1 cellular context compared by ENCODE assay signal in the genomic region with DNA sequence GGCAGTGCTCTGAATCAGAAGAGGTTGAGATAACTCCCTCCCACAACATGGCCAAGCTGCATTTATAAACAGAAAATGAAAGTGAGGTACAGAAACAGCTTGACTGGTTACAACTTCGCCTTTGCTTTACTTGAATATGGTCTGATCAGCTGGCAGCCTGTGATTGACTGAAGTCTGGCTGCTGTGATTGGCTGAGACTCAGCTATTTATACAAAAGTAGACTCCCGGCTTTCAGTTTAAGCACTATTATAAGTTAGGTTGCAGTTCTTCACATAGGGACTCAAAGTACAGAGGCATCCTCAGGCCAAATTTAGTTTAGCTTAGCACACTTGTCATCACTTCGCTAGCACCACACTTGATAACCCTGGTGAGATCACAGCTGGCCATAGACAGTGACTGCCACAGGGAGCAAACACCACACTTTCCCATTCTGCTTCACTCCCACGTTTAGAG.
TF ChIP-seq lines count a peak whose summit lies in the region.

No MANE protein-coding gene starts in this region.

TF ChIP-seq in GM23338, 12 proteins besides CTCF, POLR2A, EP300 and RAD21 (continued from another document):
- TF ChIP-seq, protein P1, sequence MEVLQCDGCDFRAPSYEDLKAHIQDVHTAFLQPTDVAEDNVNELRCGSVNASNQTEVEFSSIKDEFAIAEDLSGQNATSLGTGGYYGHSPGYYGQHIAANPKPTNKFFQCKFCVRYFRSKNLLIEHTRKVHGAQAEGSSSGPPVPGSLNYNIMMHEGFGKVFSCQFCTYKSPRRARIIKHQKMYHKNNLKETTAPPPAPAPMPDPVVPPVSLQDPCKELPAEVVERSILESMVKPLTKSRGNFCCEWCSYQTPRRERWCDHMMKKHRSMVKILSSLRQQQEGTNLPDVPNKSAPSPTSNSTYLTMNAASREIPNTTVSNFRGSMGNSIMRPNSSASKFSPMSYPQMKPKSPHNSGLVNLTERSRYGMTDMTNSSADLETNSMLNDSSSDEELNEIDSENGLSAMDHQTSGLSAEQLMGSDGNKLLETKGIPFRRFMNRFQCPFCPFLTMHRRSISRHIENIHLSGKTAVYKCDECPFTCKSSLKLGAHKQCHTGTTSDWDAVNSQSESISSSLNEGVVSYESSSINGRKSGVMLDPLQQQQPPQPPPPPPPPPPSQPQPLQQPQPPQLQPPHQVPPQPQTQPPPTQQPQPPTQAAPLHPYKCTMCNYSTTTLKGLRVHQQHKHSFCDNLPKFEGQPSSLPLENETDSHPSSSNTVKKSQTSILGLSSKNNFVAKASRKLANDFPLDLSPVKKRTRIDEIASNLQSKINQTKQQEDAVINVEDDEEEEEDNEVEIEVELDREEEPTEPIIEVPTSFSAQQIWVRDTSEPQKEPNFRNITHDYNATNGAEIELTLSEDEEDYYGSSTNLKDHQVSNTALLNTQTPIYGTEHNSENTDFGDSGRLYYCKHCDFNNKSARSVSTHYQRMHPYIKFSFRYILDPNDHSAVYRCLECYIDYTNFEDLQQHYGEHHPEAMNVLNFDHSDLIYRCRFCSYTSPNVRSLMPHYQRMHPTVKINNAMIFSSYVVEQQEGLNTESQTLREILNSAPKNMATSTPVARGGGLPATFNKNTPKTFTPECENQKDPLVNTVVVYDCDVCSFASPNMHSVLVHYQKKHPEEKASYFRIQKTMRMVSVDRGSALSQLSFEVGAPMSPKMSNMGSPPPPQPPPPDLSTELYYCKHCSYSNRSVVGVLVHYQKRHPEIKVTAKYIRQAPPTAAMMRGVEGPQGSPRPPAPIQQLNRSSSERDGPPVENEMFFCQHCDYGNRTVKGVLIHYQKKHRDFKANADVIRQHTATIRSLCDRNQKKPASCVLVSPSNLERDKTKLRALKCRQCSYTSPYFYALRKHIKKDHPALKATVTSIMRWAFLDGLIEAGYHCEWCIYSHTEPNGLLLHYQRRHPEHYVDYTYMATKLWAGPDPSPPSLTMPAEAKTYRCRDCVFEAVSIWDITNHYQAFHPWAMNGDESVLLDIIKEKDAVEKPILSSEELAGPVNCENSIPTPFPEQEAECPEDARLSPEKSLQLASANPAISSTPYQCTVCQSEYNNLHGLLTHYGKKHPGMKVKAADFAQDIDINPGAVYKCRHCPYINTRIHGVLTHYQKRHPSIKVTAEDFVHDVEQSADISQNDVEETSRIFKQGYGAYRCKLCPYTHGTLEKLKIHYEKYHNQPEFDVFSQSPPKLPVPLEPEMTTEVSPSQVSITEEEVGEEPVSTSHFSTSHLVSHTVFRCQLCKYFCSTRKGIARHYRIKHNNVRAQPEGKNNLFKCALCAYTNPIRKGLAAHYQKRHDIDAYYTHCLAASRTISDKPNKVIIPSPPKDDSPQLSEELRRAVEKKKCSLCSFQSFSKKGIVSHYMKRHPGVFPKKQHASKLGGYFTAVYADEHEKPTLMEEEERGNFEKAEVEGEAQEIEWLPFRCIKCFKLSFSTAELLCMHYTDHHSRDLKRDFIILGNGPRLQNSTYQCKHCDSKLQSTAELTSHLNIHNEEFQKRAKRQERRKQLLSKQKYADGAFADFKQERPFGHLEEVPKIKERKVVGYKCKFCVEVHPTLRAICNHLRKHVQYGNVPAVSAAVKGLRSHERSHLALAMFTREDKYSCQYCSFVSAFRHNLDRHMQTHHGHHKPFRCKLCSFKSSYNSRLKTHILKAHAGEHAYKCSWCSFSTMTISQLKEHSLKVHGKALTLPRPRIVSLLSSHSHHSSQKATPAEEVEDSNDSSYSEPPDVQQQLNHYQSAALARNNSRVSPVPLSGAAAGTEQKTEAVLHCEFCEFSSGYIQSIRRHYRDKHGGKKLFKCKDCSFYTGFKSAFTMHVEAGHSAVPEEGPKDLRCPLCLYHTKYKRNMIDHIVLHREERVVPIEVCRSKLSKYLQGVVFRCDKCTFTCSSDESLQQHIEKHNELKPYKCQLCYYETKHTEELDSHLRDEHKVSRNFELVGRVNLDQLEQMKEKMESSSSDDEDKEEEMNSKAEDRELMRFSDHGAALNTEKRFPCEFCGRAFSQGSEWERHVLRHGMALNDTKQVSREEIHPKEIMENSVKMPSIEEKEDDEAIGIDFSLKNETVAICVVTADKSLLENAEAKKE (CRISPR knock-in tag; IDR thresholded peaks at IDR 0.05): no peak
